13 cellular contexts compared by ENCODE assay signal in genomic region chr10:17202506-17202905, GRCh38. TPM values are rescaled to one million over a fixed set of nuclear protein-coding genes. Genes with fewer than 3 reads are reported as not detected.
DNase-seq lines count a peak whose midpoint lies in the region; ATAC-seq and TF ChIP-seq lines count a peak whose summit lies in the region.
"Had no signal": no experiment of that assay in that cellular context is flagged by ENCODE, and none has a peak within 500 bp of the region (broad histone marks: within the 10 kb centered on the region; RNA-seq: fewer than 3 reads in every experiment).

No MANE protein-coding gene starts in this region.

- peaks cover 36% of the 10 kb centered on the region for H3K4me1 Mint-ChIP-seq in CD14-positive monocyte
- H3K4me1 Mint-ChIP-seq in nephron progenitor cell = peaks cover 63% of the 10 kb centered on the region

- H3K27me3 Mint-ChIP-seq in CD14-positive monocyte (ENCODE audit: low read depth in 3 of 3) (peaks cover 0 to 4% (median 0%) of the 10 kb centered on the region in 3 donors), nephron progenitor cell (ENCODE audit: low read depth, poor library complexity) (no peaks in the 10 kb centered on the region)

- H3K36me3 ChIP-seq in HUES64 (ENCODE audit: insufficient read depth, low read length) = no peaks in the 10 kb centered on the region
- H3K36me3 ChIP-seq: HAP-1 had no signal

- no peaks in the 10 kb centered on the region for H3K27me3 ChIP-seq in HUES64 (ENCODE audit: insufficient read depth, low read length)

- no peak overlapping the region for H3K4me3 Mint-ChIP-seq in CD14-positive monocyte
- no peak overlapping the region for H3K4me3 Mint-ChIP-seq in nephron progenitor cell

- H3K4me1 ChIP-seq in HUES64 (ENCODE audit: insufficient read depth, low read length) = peaks cover 45% of the 10 kb centered on the region

- H3K27ac Mint-ChIP-seq in CD14-positive monocyte = peak overlapping the region in 4 of 7 donors; percentile 7 to 100 (median 86)
- H3K27ac Mint-ChIP-seq in nephron progenitor cell = peak overlapping the region; percentile 99

- ATAC-seq in HG03159 (IDR thresholded peaks at IDR 0.05; ENCODE audit: unreplicated experiment) = no peak
- ATAC-seq: activated CD4-positive, CD25-positive, alpha-beta regulatory T cell treated with anti-CD3 and anti-CD28 coated beads, Interleukin-2, amount 50 U/mL, for 24 hours had no signal

- H3K9me3 ChIP-seq in HUES64 (ENCODE audit: insufficient read depth, low read depth, low read length) = no peaks in the 10 kb centered on the region
- H3K9me3 ChIP-seq: HAP-1 had no signal

- no peak overlapping the region for H3K9ac ChIP-seq in HUES64 (ENCODE audit: low read depth, low read length)

- no peak for TF ChIP-seq CTCF in CD14-positive monocyte (IDR thresholded peaks at IDR 0.05)
- TF ChIP-seq CTCF in coronary artery (IDR thresholded peaks at IDR 0.05) = no peak
- no peak for TF ChIP-seq CTCF in nephron progenitor cell (IDR thresholded peaks at IDR 0.05)

- H3K36me3 Mint-ChIP-seq in CD14-positive monocyte (peaks cover 5 to 6% of the 10 kb centered on the region in 2 donors), nephron progenitor cell (ENCODE audit: low read depth) (peaks cover 8% of the 10 kb centered on the region)

- WGBS in HUES64 = 89% methylated on average over 2 of the region's 2 CpGs

- no peak for DNase-seq in CD14-positive monocyte (ENCODE audit: low spot score)
- no peak for DNase-seq in coronary artery (ENCODE audit: low spot score)
- DNase-seq in nephron progenitor cell = no peak
- DNase-seq in NCI-H446 treated with DMSO at 0.1 percent for 48 hours (lab: John Stamatoyannopoulos, UW) = no peak
- DNase-seq in HuH-7 (ENCODE audit: low spot score) = no peak
- DNase-seq in stimulated activated CD4-positive, alpha-beta T cell treated with anti-CD3 and anti-CD28 coated beads, Interleukin-4, amount 100 ng/mL, for 24 hours = no peak
- DNase-seq: activated effector memory CD4-positive, alpha-beta T cell treated with anti-CD3 and anti-CD28 coated beads, Interleukin-2, amount 50 U/mL, for 16 hours; NCI-H187 treated with DMSO at 0.1 percent for 48 hours; NK-92 treated with Interleukin-12 subunit alpha and Interleukin-12 subunit beta, amount 100 ng/mL, for 24 hours had no signal

- H3K27ac ChIP-seq in HUES64 (ENCODE audit: low read depth, low read length) (peak overlapping the region; percentile 94), coronary artery (peak overlapping the region; percentile 97)

- intact Hi-C loops in CD14-positive monocyte (cut with micrococcal nuclease) = loop anchor here (2.0 to 5.0 kb wide), 3 partner anchors 14 to 175 kb away; no protein-coding TSS in a partner anchor

- H3K9me3 Mint-ChIP-seq in CD14-positive monocyte (no peaks in the 10 kb centered on the region), nephron progenitor cell (peaks cover 12% of the 10 kb centered on the region)

- H3K4me3 ChIP-seq in HUES64 (ENCODE audit: low read length) (no peak overlapping the region), coronary artery (no peak overlapping the region)
- H3K4me3 ChIP-seq: HAP-1 had no signal

RNA-seq across cellular contexts. Expression of gene TRDMT1, which starts 1.0 kb away (rescaled TPM):
- 1 to 10 TPM; 5.0 to 6.6 TPM for polyA plus RNA-seq in CD14-positive monocyte
- polyA plus RNA-seq in HUES64 (2013, experiment 1 of 2) = 15.5 TPM
- 12.7 TPM for polyA plus RNA-seq in HUES64 (2013, experiment 2 of 2)

RNA-seq across cellular contexts. Expression of gene VIM, which starts 25.5 kb away (rescaled TPM):
- polyA plus RNA-seq in CD14-positive monocyte = 100 to 1,000 TPM; 697 to 932 TPM
- 711 TPM for polyA plus RNA-seq in HUES64 (2013, experiment 1 of 2)
- 820 TPM for polyA plus RNA-seq in HUES64 (2013, experiment 2 of 2)
